Comparison of ENCODE assay signal across 16 cellular contexts in genomic region chr18:60445341-60445740, GRCh38.
"Had no signal": no experiment of that assay in that cellular context is flagged by ENCODE, and none has a peak within 500 bp of the region (broad histone marks: within the 10 kb centered on the region; RNA-seq: fewer than 3 reads in every experiment).

No MANE protein-coding gene starts in this region.

- H3K27ac Mint-ChIP-seq: activated naive CD4-positive, alpha-beta T cell treated with anti-CD3 and anti-CD28 coated beads, Interleukin-2, amount 50 U/mL, for 72 hours; dendritic cell treated with granulocyte-macrophage colony-stimulating factor and Interleukin-4, amounts not matched to agents 40 ng/mL and 50 ng/mL, for 4 days; effector memory CD8-positive, alpha-beta T cell; nephron progenitor cell had no signal

- H3K4me3 Mint-ChIP-seq: dendritic cell treated with granulocyte-macrophage colony-stimulating factor and Interleukin-4, amounts not matched to agents 40 ng/mL and 50 ng/mL, for 4 days; effector memory CD8-positive, alpha-beta T cell; nephron progenitor cell had no signal

- H3K36me3 Mint-ChIP-seq: activated naive CD4-positive, alpha-beta T cell treated with anti-CD3 and anti-CD28 coated beads, Interleukin-2, amount 50 U/mL, for 72 hours had no signal

- H3K27ac ChIP-seq: psoas muscle, suprapubic skin had no signal

- ATAC-seq: activated naive CD4-positive, alpha-beta T cell treated with anti-CD3 and anti-CD28 coated beads, Interleukin-2, amount 50 U/mL, for 72 hours; effector memory CD8-positive, alpha-beta T cell; left ventricle myocardium superior; psoas muscle; sciatic nerve had no signal

- H3K4me3 ChIP-seq: psoas muscle, suprapubic skin had no signal

- H3K4me1 Mint-ChIP-seq: nephron progenitor cell had no signal

- H3K9me3 ChIP-seq: psoas muscle, suprapubic skin had no signal

- H3K27me3 Mint-ChIP-seq: dendritic cell treated with granulocyte-macrophage colony-stimulating factor and Interleukin-4, amounts not matched to agents 40 ng/mL and 50 ng/mL, for 4 days; effector memory CD8-positive, alpha-beta T cell had no signal

- H3K4me1 ChIP-seq: psoas muscle, suprapubic skin had no signal

- FAIRE-seq: frontal cortex, kidney had no signal

- DNase-seq: activated effector memory CD4-positive, alpha-beta T cell treated with Interleukin-2 at 50 U/mL for 16 hours; activated T-cell treated with anti-CD3 and anti-CD28 coated beads, Interleukin-2, amount 50 U/mL, for 1 hour; anterior cingulate cortex; central memory CD4-positive, alpha-beta T cell; effector memory CD8-positive, alpha-beta T cell; kidney; left ventricle myocardium superior; mesendoderm; nephron progenitor cell; psoas muscle; stimulated activated naive CD4-positive, alpha-beta T cell had no signal

- H3K36me3 ChIP-seq: suprapubic skin had no signal

- H3K27me3 ChIP-seq: suprapubic skin had no signal
